ENCODE assay signal across 8 cellular contexts in the genomic region with DNA sequence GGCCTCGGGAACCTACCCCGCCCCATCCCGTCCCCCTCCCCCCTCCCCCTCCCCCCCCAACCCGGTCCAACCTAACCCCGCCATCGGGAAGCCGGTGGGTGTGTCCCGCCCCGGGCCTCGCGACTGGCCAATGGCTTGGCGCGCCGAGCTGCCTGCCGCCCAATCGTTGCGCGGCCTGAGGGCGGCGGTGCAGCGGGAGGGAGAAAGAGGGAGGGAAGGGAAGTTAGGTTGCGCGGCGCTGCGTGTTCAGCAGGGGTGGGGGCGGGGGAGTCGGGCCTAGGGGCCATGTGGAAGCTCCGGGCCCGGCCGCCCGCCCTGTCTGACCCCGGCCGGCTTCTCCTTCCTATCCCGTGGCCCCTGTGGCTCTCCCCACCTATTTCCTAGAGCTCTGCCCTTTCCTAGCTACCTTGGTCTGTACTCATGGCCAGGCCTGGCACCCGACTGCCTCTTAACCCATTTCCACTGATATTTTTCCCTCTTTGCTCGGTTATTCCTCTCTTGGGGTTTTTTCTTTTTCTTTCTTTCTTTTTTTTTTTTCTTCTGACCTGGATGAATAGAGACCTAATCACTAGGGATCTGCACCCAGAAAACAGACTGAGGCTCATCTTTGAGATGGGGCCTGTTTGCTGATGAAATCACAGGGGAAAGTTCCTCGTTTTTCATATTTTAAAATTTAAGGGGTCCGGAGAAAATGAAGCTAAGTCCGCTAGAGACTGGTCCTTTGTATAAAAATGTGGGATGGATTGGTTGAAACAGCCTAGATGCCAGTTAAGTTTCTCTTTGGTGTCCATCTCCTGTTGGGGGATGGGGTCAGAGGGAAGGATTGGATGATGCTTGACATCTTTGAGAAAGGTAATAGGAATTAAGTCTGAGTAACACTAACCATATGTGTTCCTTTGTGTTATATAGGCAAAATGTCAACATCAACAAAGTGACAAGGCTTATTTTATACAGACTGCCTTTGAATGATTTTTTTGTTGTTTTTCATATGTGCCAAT. TPM values are rescaled to one million over a fixed set of nuclear protein-coding genes. Genes with fewer than 3 reads are reported as not detected.
DNase-seq lines count a peak whose midpoint lies in the region; ATAC-seq, FAIRE-seq and TF ChIP-seq lines count a peak whose summit lies in the region.

No MANE protein-coding gene starts in this region.

- no peaks in the 10 kb centered on the region for H3K27me3 Mint-ChIP-seq in activated T-cell treated with anti-CD3 and anti-CD28 coated beads, Interleukin-2, amount 50 U/mL, for 72 hours (ENCODE audit: low read depth)

- in situ Hi-C loops in Panc1 (cut with HindIII; ENCODE audit: low pct_unique_long_range_greater_than_20kb, low sequenced_read_pairs): no loop called here

- H3K36me3 ChIP-seq in Panc1 (ENCODE audit: control insufficient read depth, insufficient read depth, low read length) (peaks cover 43% of the 10 kb centered on the region), esophagus squamous epithelium (peaks cover 12 to 43% (median 38%) of the 10 kb centered on the region in 3 donors)

- BruUV-seq in Panc1 (replicated peaks; lab: Mats Ljungman, UMichigan): no TSS peak

- TF ChIP-seq POLR2A in esophagus squamous epithelium (IDR thresholded peaks at IDR 0.05): no peak

- H3K27me3 ChIP-seq in Panc1 (ENCODE audit: control insufficient read depth, insufficient read depth, low read length) (no peaks in the 10 kb centered on the region), esophagus squamous epithelium (no peaks in the 10 kb centered on the region)

- H3K4me1 ChIP-seq in Panc1 (ENCODE audit: control insufficient read depth, insufficient read depth, low read length): peaks cover 45% of the 10 kb centered on the region
- peaks cover 8 to 72% (median 25%) of the 10 kb centered on the region in 3 donors for H3K4me1 ChIP-seq in esophagus squamous epithelium

- peaks cover 20 to 44% of the 10 kb centered on the region in 2 donors for H3K36me3 Mint-ChIP-seq in activated T-cell treated with anti-CD3 and anti-CD28 coated beads, Interleukin-2, amount 50 U/mL, for 72 hours (ENCODE audit: insufficient read depth in 2 of 2)

- no peak for FAIRE-seq in D721Med (lab: Jason Lieb, UNC)

- H3K9me3 Mint-ChIP-seq in activated T-cell treated with anti-CD3 and anti-CD28 coated beads, Interleukin-2, amount 50 U/mL, for 72 hours: no peaks in the 10 kb centered on the region

- 1 to 2% methylated on average over 12 of the region's 39 CpGs for WGBS in esophagus squamous epithelium, 2 donors

- peak overlapping the region; percentile 99 for H3K27ac ChIP-seq in Panc1 (ENCODE audit: low read length)
- peak overlapping the region; percentile 96 to 99 (median 98) for H3K27ac ChIP-seq in esophagus squamous epithelium

- peaks cover 71% of the 10 kb centered on the region for H3K4me1 Mint-ChIP-seq in activated T-cell treated with anti-CD3 and anti-CD28 coated beads, Interleukin-2, amount 50 U/mL, for 72 hours (ENCODE audit: low read depth)

- H3K27ac Mint-ChIP-seq in activated T-cell treated with anti-CD3 and anti-CD28 coated beads, Interleukin-2, amount 50 U/mL, for 72 hours: peak overlapping the region; percentile 99

- H3K9me3 ChIP-seq in Panc1 (ENCODE audit: control insufficient read depth, insufficient read depth, low read depth, low read length) (no peaks in the 10 kb centered on the region), esophagus squamous epithelium (no peaks in the 10 kb centered on the region)

- peak overlapping the region; percentile 87 to 100 for H3K4me3 Mint-ChIP-seq in activated T-cell treated with anti-CD3 and anti-CD28 coated beads, Interleukin-2, amount 50 U/mL, for 72 hours

- CTCF ChIA-PET in Panc1 (lab: Charles Lee): no interaction called here

- ATAC-seq in GM21576 (IDR thresholded peaks at IDR 0.05; ENCODE audit: unreplicated experiment) (peak; percentile 42), Panc1 (peak; percentile 76)
- peak; percentile 53 for ATAC-seq in activated T-cell treated with anti-CD3 and anti-CD28 coated beads, Interleukin-2, amount 50 U/mL, for 72 hours (replicated peaks in 1 of 2)

- peak; percentile 68 for DNase-seq in D721Med (ENCODE audit: insufficient read length, low spot score)
- peak; percentile 95 for DNase-seq in KG1 (lab: John Stamatoyannopoulos, UW)
- DNase-seq in Panc1 (ENCODE audit: low read depth, low spot score): peak; percentile 54
- DNase-seq in activated T-cell treated with anti-CD3 and anti-CD28 coated beads, Interleukin-2, amount 50 U/mL, for 72 hours: peak; percentile 95 to 97
- DNase-seq in esophagus squamous epithelium (lab: John Stamatoyannopoulos, UW): peak; percentile 50
- DNase-seq in myocyte (ENCODE audit: low read depth): peak; percentile 98
- DNase-seq in stimulated activated CD8-positive, alpha-beta memory T cell treated with anti-CD3 and anti-CD28 coated beads, Interleukin-7, amount 100 ng/mL, for 24 hours (ENCODE audit: low read depth): peak; percentile 89

- peak overlapping the region; percentile 88 to 96 for H3K4me3 ChIP-seq in Panc1 (ENCODE audit: low read depth in 2 of 2, low read length in 2 of 2)
- peak overlapping the region; percentile 91 to 97 (median 92) for H3K4me3 ChIP-seq in esophagus squamous epithelium

- POLR2A ChIA-PET in Panc1 (lab: Charles Lee): interaction anchor here (0.5 to 0.9 kb wide), 6 partner anchors 14 to 121 kb away, joined by 3 to 10 read pairs (median 7); no protein-coding TSS in a partner anchor

- TF ChIP-seq CTCF in D721Med (IDR thresholded peaks at IDR 0.05; ENCODE audit: insufficient read depth, missing control alignments): no peak
- TF ChIP-seq CTCF in Panc1 (IDR thresholded peaks at IDR 0.05): no peak
- TF ChIP-seq CTCF in esophagus squamous epithelium (IDR thresholded peaks at IDR 0.05): no peak

- intact Hi-C loops in Panc1 (cut with micrococcal nuclease; ENCODE audit: unreplicated experiment) (no loop called here), esophagus squamous epithelium (cut with DNase I) (no loop called here)

RNA-seq across cellular contexts. Expression of a gene that starts 1.1 kb away (rescaled TPM):
- total RNA-seq in Panc1 (2021; ENCODE audit: unreplicated experiment): 666 TPM
- polyA plus RNA-seq in Panc1 (2012; ENCODE audit: insufficient read length): 250 TPM
- 100 to 1,000 TPM; 581 to 729 TPM for total RNA-seq in activated T-cell treated with anti-CD3 and anti-CD28 coated beads, Interleukin-2, amount 50 U/mL, for 72 hours
- total RNA-seq in esophagus squamous epithelium: 100 to 1,000 TPM; 148 to 233 (median 186) TPM
- 230 and 249 TPM in 2 replicates for total RNA-seq in myocyte
- polyA plus RNA-seq in myocyte (2012): 140 TPM

RNA-seq across cellular contexts. Expression of a gene that starts 43.1 kb away (rescaled TPM):
- total RNA-seq in Panc1 (2021; ENCODE audit: unreplicated experiment): 12.0 TPM
- polyA plus RNA-seq in Panc1 (2012; ENCODE audit: insufficient read length): 18.5 TPM
- total RNA-seq in activated T-cell treated with anti-CD3 and anti-CD28 coated beads, Interleukin-2, amount 50 U/mL, for 72 hours: 10 to 100 TPM; 24.2 to 28.7 TPM
- 10 to 100 TPM in 2 of 4 donors, 1 to 10 TPM in 2; 3.1 to 12.7 (median 7.9) TPM for total RNA-seq in esophagus squamous epithelium
- total RNA-seq in myocyte: 13.7 and 18.0 TPM in 2 replicates
- 14.2 TPM for polyA plus RNA-seq in myocyte (2012)

Comparison
In these comparisons a context has a peak if more than half of its experiments do, and no peak if none do; other contexts are left out.
1. Peak in every context shown above with its lines: DNase-seq, ATAC-seq, H3K4me3 ChIP-seq and H3K27ac ChIP-seq.